19 cellular contexts compared by ENCODE assay signal in genomic region chr7:20776942-20777341, GRCh38. TPM values are rescaled to one million over a fixed set of nuclear protein-coding genes. Genes with fewer than 3 reads are reported as not detected.
DNase-seq lines count a peak whose midpoint lies in the region; TF ChIP-seq lines count a peak whose summit lies in the region.
"Had no signal": no experiment of that assay in that cellular context is flagged by ENCODE, and none has a peak within 500 bp of the region (broad histone marks: within the 10 kb centered on the region; RNA-seq: fewer than 3 reads in every experiment).

No MANE protein-coding gene starts in this region.

- CTCF ChIA-PET in activated CD4-positive, alpha-beta T cell treated with anti-CD3 and anti-CD28 coated beads, Interleukin-2, amount 10 ng/mL, durations not matched to agents 7 days and 5 days (lab: Charles Lee) = interaction anchor here (0.6 to 1.3 kb wide), 2 partner anchors 17 to 20 kb away, joined by 3 to 4 read pairs; no protein-coding TSS in a partner anchor

- H3K27me3 Mint-ChIP-seq in activated CD4-positive, alpha-beta T cell treated with anti-CD3 and anti-CD28 coated beads, Interleukin-2, amount 10 ng/mL, durations not matched to agents 7 days and 5 days = peaks cover 77% of the 10 kb centered on the region

- H3K4me1 ChIP-seq in KMS-11 (ENCODE audit: low read depth, poor library complexity, severe bottlenecking) (no peaks in the 10 kb centered on the region), iPS-15b (ENCODE audit: control insufficient read depth, insufficient read depth, low read length) (peaks cover 32% of the 10 kb centered on the region)
- H3K4me1 ChIP-seq: BLaER1 treated with 17β-estradiol and CSF1 and Interleukin-3, amounts not matched to agents 10 nM and 100 nM had no signal

- H3K9ac ChIP-seq in KMS-11 (no peak overlapping the region), iPS-15b (ENCODE audit: low read depth, low read length) (no peak overlapping the region)
- H3K9ac ChIP-seq: BLaER1 treated with 17β-estradiol and CSF1 and Interleukin-3, amounts not matched to agents 10 nM and 100 nM had no signal

- H3K4me1 Mint-ChIP-seq in activated CD4-positive, alpha-beta T cell treated with anti-CD3 and anti-CD28 coated beads, Interleukin-2, amount 10 ng/mL, durations not matched to agents 7 days and 5 days = peaks cover 8% of the 10 kb centered on the region

- H3K36me3 ChIP-seq in KMS-11 (ENCODE audit: insufficient read depth) (no peaks in the 10 kb centered on the region), iPS-15b (ENCODE audit: control insufficient read depth, insufficient read depth, low read length) (no peaks in the 10 kb centered on the region)
- H3K36me3 ChIP-seq: BLaER1 treated with 17β-estradiol and CSF1 and Interleukin-3, amounts not matched to agents 10 nM and 100 nM; brain microvascular endothelial cell; gastrocnemius medialis; SJSA1; spleen had no signal

- H3K27ac Mint-ChIP-seq in activated CD4-positive, alpha-beta T cell treated with anti-CD3 and anti-CD28 coated beads, Interleukin-2, amount 10 ng/mL, durations not matched to agents 7 days and 5 days = peak overlapping the region; percentile 54
- H3K27ac Mint-ChIP-seq: T-helper 2 cell treated with Interferon-gamma antibody and Interleukin-4, amounts not matched to agents 5 μg/mL and 100 μg/mL, for 36 hours had no signal

- DNase-seq in activated CD4-positive, alpha-beta T cell treated with anti-CD3 and anti-CD28 coated beads, Interleukin-2, amount 10 ng/mL, durations not matched to agents 7 days and 5 days = no peak
- DNase-seq in activated CD4-positive, alpha-beta T cell treated with anti-CD3 and anti-CD28 coated beads, Interleukin-2, amount 50 U/mL, for 48 hours = no peak
- DNase-seq in retina (peak; percentile 22), posterior vena cava (ENCODE audit: low spot score) (no peak), hepatic stellate cell (ENCODE audit: low spot score) (no peak), NCI-H526 treated with DMSO at 0.1 percent for 48 hours (lab: John Stamatoyannopoulos, UW) (no peak)
- DNase-seq: activated effector memory CD4-positive, alpha-beta T cell treated with anti-CD3 and anti-CD28 coated beads, Interleukin-2, amount 50 U/mL, for 16 hours; brain microvascular endothelial cell; gastrocnemius medialis; immature natural killer cell; left ventricle myocardium superior; NCI-H1417 treated with DMSO at 0.1 percent for 48 hours; spleen had no signal

- H3K27me3 ChIP-seq in KMS-11 (ENCODE audit: insufficient read depth, low read depth) = no peaks in the 10 kb centered on the region
- peaks cover 52% of the 10 kb centered on the region for H3K27me3 ChIP-seq in iPS-15b (ENCODE audit: control insufficient read depth, insufficient read depth, low read length)

- no peaks in the 10 kb centered on the region for H3K79me2 ChIP-seq in KMS-11 (ENCODE audit: insufficient read depth, low read depth)

- no peaks in the 10 kb centered on the region for H3K9me3 ChIP-seq in iPS-15b (ENCODE audit: control insufficient read depth, insufficient read depth, low read length)
- H3K9me3 ChIP-seq: gastrocnemius medialis had no signal

- H3K4me3 Mint-ChIP-seq in activated CD4-positive, alpha-beta T cell treated with anti-CD3 and anti-CD28 coated beads, Interleukin-2, amount 10 ng/mL, durations not matched to agents 7 days and 5 days = no peak overlapping the region

- TF ChIP-seq CTCF in KMS-11 (conservative IDR thresholded peaks at IDR 0.05; ENCODE audit: low read depth, low read length) = no peak

- peaks cover 2% of the 10 kb centered on the region for H3K36me3 Mint-ChIP-seq in activated CD4-positive, alpha-beta T cell treated with anti-CD3 and anti-CD28 coated beads, Interleukin-2, amount 10 ng/mL, durations not matched to agents 7 days and 5 days (ENCODE audit: low read depth)

- H3K4me2 ChIP-seq in KMS-11 = peak overlapping the region; percentile 58; the same call in 1 of the 2 replicates

- peak overlapping the region; percentile 84; the same call in 1 of the 2 replicates for H2AFZ ChIP-seq in KMS-11 (ENCODE audit: low read depth)

- H3K27ac ChIP-seq in KMS-11 = no peak overlapping the region
- H3K27ac ChIP-seq: BLaER1 treated with 17β-estradiol and CSF1 and Interleukin-3, amounts not matched to agents 10 nM and 100 nM; brain microvascular endothelial cell; gastrocnemius medialis; SJSA1; spleen had no signal

- intact Hi-C loops in posterior vena cava (cut with DNase I) = no loop called here

- no peaks in the 10 kb centered on the region for H4K20me1 ChIP-seq in KMS-11 (ENCODE audit: insufficient read depth)

- POLR2A ChIA-PET in activated CD4-positive, alpha-beta T cell treated with anti-CD3 and anti-CD28 coated beads, Interleukin-2, amount 10 ng/mL, durations not matched to agents 7 days and 5 days (lab: Charles Lee) = no interaction called here

- H3K4me3 ChIP-seq in KMS-11 (IDR thresholded peaks at IDR 0.05; ENCODE audit: insufficient read depth, low read depth, low read length) = no peak overlapping the region
- peak overlapping the region; percentile 65 for H3K4me3 ChIP-seq in iPS-15b (ENCODE audit: low read depth, low read length)
- H3K4me3 ChIP-seq: SJSA1 had no signal

- no peaks in the 10 kb centered on the region for H3K9me3 Mint-ChIP-seq in activated CD4-positive, alpha-beta T cell treated with anti-CD3 and anti-CD28 coated beads, Interleukin-2, amount 10 ng/mL, durations not matched to agents 7 days and 5 days
- H3K9me3 Mint-ChIP-seq: T-helper 2 cell treated with Interferon-gamma antibody and Interleukin-4, amounts not matched to agents 5 μg/mL and 100 μg/mL, for 36 hours had no signal

RNA-seq across cellular contexts. Expression of gene SP8, which starts 9.7 kb away (rescaled TPM):
- total RNA-seq in activated CD4-positive, alpha-beta T cell treated with anti-CD3 and anti-CD28 coated beads, Interleukin-2, amount 10 ng/mL, durations not matched to agents 7 days and 5 days = not detected
- not detected for total RNA-seq in posterior vena cava
- total RNA-seq: gastrocnemius medialis, left ventricle myocardium superior, pulmonary artery endothelial cell, SJSA1, spleen had no signal
